8 cellular contexts compared by ENCODE assay signal in the genomic region with DNA sequence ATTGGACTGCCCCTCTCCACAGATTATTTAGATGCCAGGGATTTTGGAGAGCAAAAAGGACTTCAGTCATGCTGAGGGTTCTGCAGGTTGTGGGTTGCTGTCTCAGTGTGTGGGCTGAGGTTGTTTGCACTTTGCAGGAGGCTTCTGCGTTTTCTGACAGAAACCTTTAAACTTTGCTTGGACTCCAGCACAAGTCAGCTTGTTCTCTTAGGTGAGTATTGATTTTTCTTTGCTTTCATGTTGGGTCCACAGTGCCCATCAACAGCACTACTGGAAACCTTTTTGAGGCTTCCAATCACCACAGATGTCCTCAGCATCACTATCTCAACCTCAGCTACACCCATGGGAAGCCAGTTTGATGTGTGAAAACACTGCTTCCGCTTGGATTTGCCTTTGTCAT.
"Had no signal": no experiment of that assay in that cellular context is flagged by ENCODE, and none has a peak within 500 bp of the region (broad histone marks: within the 10 kb centered on the region; RNA-seq: fewer than 3 reads in every experiment).

No MANE protein-coding gene starts in this region.

- ATAC-seq: GM12878 had no signal

- FAIRE-seq: G401.6, GM12878, GM12891, GM12892, GM18507, GM19239 had no signal

- DNase-seq: GDM1, GF-D8 had no signal

- H3K4me3 ChIP-seq: GM12878 had no signal
